In the genomic region with DNA sequence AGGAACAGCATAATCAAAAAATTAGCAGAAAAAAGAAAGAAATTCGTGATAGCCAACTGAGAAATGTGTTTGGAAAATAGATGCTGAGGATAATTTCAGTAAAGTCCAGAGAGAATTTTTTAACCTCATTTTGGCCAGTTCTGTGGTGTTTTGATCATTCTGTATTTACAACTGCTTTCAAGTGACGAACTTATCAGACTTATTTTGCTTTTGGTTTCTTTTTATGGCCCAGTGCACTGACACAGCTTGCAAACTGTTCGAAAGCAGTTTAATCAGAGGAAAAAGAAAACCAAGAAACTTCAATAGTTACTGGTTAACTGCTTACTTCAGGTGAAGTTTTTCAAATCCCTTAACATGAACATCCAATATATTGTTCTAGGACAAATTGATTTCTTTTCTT, we compare ENCODE assay signal across 8 cellular contexts. TPM values are rescaled to one million over a fixed set of nuclear protein-coding genes. Genes with fewer than 3 reads are reported as not detected.
DNase-seq lines count a peak whose midpoint lies in the region; ATAC-seq and TF ChIP-seq lines count a peak whose summit lies in the region.

No MANE protein-coding gene starts in this region.

- no peaks in the 10 kb centered on the region for H3K9me3 Mint-ChIP-seq in activated CD4-positive, alpha-beta memory T cell treated with anti-CD3 and anti-CD28 coated beads, Interleukin-2, amount 10 ng/mL, durations not matched to agents 7 days and 5 days

- intact Hi-C loops in right lobe of liver (cut with DNase I) (no loop called here), head of caudate nucleus (cut with DNase I) (no loop called here)

- H3K27me3 ChIP-seq in AG04450 (ENCODE audit: control insufficient read depth, insufficient read depth, low read length): no peaks in the 10 kb centered on the region
- H3K27me3 ChIP-seq in right lobe of liver: no peaks in the 10 kb centered on the region

- TF ChIP-seq POLR2A in right lobe of liver (IDR thresholded peaks at IDR 0.05): no peak

- CTCF ChIA-PET in AG04450 (lab: Charles Lee): interaction anchor here (0.7 to 1.6 kb wide), 3 partner anchors 49 to 227 kb away, joined by 3 to 6 read pairs (median 3); no protein-coding TSS in a partner anchor
- CTCF ChIA-PET in activated CD4-positive, alpha-beta memory T cell treated with anti-CD3 and anti-CD28 coated beads, Interleukin-2, amount 10 ng/mL, durations not matched to agents 7 days and 5 days (lab: Charles Lee): interaction anchor here (1.2 to 1.3 kb wide), 2 partner anchors 29 to 51 kb away, joined by 4 to 5 read pairs; a partner anchor contains a TSS

- peaks cover 58% of the 10 kb centered on the region for H3K4me1 Mint-ChIP-seq in activated CD4-positive, alpha-beta memory T cell treated with anti-CD3 and anti-CD28 coated beads, Interleukin-2, amount 10 ng/mL, durations not matched to agents 7 days and 5 days

- DNase-seq in AG04450 (ENCODE audit: low read depth, low spot score): no peak
- DNase-seq in activated CD4-positive, alpha-beta memory T cell treated with anti-CD3 and anti-CD28 coated beads, Interleukin-2, amount 10 ng/mL, durations not matched to agents 7 days and 5 days: no peak
- no peak for DNase-seq in right lobe of liver
- DNase-seq in head of caudate nucleus: no peak

- H3K4me3 ChIP-seq in AG04450 (ENCODE audit: low read depth, low read length): peak overlapping the region; percentile 86
- peak overlapping the region; percentile 91 to 98 (median 97) for H3K4me3 ChIP-seq in right lobe of liver

- TF ChIP-seq CTCF in AG04450 (IDR thresholded peaks at IDR 0.05; ENCODE audit: low read depth, low read length): no peak
- no peak for TF ChIP-seq CTCF in right lobe of liver (IDR thresholded peaks at IDR 0.05)

- H3K36me3 ChIP-seq in right lobe of liver: peaks cover 0 to 15% (median 0%) of the 10 kb centered on the region in 4 donors

- H3K27ac ChIP-seq in AG04450 (ENCODE audit: low read depth, low read length) (no peak overlapping the region), right lobe of liver (peak overlapping the region; percentile 92 to 94 (median 93))

- peak overlapping the region; percentile 90 for H3K4me3 Mint-ChIP-seq in activated CD4-positive, alpha-beta memory T cell treated with anti-CD3 and anti-CD28 coated beads, Interleukin-2, amount 10 ng/mL, durations not matched to agents 7 days and 5 days

- H3K36me3 Mint-ChIP-seq in activated CD4-positive, alpha-beta memory T cell treated with anti-CD3 and anti-CD28 coated beads, Interleukin-2, amount 10 ng/mL, durations not matched to agents 7 days and 5 days (ENCODE audit: low read depth): peaks cover 45% of the 10 kb centered on the region

- H3K27ac Mint-ChIP-seq in activated CD4-positive, alpha-beta memory T cell treated with anti-CD3 and anti-CD28 coated beads, Interleukin-2, amount 10 ng/mL, durations not matched to agents 7 days and 5 days: peak overlapping the region; percentile 94

- WGBS in right lobe of liver (ENCODE audit: insufficient coverage, low coverage, low lambda C conversion rate, missing lambda C conversion rate): 2% methylated on average over 3 of the region's 3 CpGs

- H3K9me3 ChIP-seq in AG04450 (ENCODE audit: control insufficient read depth, insufficient read depth, low read length) (no peaks in the 10 kb centered on the region; the same call in 1 of the 2 replicates), right lobe of liver (no peaks in the 10 kb centered on the region)

- POLR2A ChIA-PET in AG04450 (lab: Yijun Ruan, JAX): interaction anchor here (0.8 kb wide), 1 partner anchor 64 kb away, joined by 3 read pairs; no protein-coding TSS in a partner anchor
- POLR2A ChIA-PET in activated CD4-positive, alpha-beta memory T cell treated with anti-CD3 and anti-CD28 coated beads, Interleukin-2, amount 10 ng/mL, durations not matched to agents 7 days and 5 days (lab: Charles Lee): interaction anchor here (1.0 to 3.0 kb wide), 11 partner anchors 12 to 220 kb away, joined by 3 to 28 read pairs (median 6); a partner anchor contains a TSS

- ATAC-seq in GM21390 (IDR thresholded peaks at IDR 0.05; ENCODE audit: unreplicated experiment) (peak; percentile 31), right lobe of liver (peak in 1 of 4 donors; percentile 26), HG03280 (IDR thresholded peaks at IDR 0.05; ENCODE audit: unreplicated experiment) (no peak), GM21360 (IDR thresholded peaks at IDR 0.05; ENCODE audit: unreplicated experiment) (no peak), GM21529 (IDR thresholded peaks at IDR 0.05; ENCODE audit: unreplicated experiment) (no peak)

- no peaks in the 10 kb centered on the region for H3K27me3 Mint-ChIP-seq in activated CD4-positive, alpha-beta memory T cell treated with anti-CD3 and anti-CD28 coated beads, Interleukin-2, amount 10 ng/mL, durations not matched to agents 7 days and 5 days

- H3K4me1 ChIP-seq in right lobe of liver: peaks cover 0 to 32% (median 7%) of the 10 kb centered on the region in 4 donors

RNA-seq across cellular contexts. Expression of a gene that starts 1.9 kb away (rescaled TPM):
- polyA plus RNA-seq in AG04450 (2011; rRNA removed): 116 and 122 TPM in 2 replicates
- 148 and 208 TPM in 2 replicates for polyA minus RNA-seq in AG04450 (2011; rRNA and poly(A)+ RNA removed)
- 100 to 1,000 TPM; 144 to 150 TPM for total RNA-seq in activated CD4-positive, alpha-beta memory T cell treated with anti-CD3 and anti-CD28 coated beads, Interleukin-2, amount 10 ng/mL, durations not matched to agents 7 days and 5 days
- total RNA-seq in right lobe of liver: 100 to 1,000 TPM; 165 to 223 (median 188) TPM

RNA-seq across cellular contexts. Expression of a gene that starts 2.1 kb away (rescaled TPM):
- polyA plus RNA-seq in AG04450 (2011; rRNA removed): 6.3 and 6.6 TPM in 2 replicates
- polyA minus RNA-seq in AG04450 (2011; rRNA and poly(A)+ RNA removed): 6.9 and 7.6 TPM in 2 replicates
- 1 to 10 TPM; 5.6 to 6.5 TPM for total RNA-seq in activated CD4-positive, alpha-beta memory T cell treated with anti-CD3 and anti-CD28 coated beads, Interleukin-2, amount 10 ng/mL, durations not matched to agents 7 days and 5 days
- 1 to 10 TPM; 1.2 to 3.6 (median 2.2) TPM for total RNA-seq in right lobe of liver

RNA-seq across cellular contexts. Expression of a gene that starts 28.7 kb away (rescaled TPM):
- not detected in 2 replicates for polyA plus RNA-seq in AG04450 (2011; rRNA removed)
- polyA minus RNA-seq in AG04450 (2011; rRNA and poly(A)+ RNA removed): not detected in 2 replicates
- not detected for total RNA-seq in activated CD4-positive, alpha-beta memory T cell treated with anti-CD3 and anti-CD28 coated beads, Interleukin-2, amount 10 ng/mL, durations not matched to agents 7 days and 5 days
- total RNA-seq in right lobe of liver: not detected

RNA-seq across cellular contexts. Expression of a gene that starts 51.4 kb away (rescaled TPM):
- polyA plus RNA-seq in AG04450 (2011; rRNA removed): 181 and 191 TPM in 2 replicates
- polyA minus RNA-seq in AG04450 (2011; rRNA and poly(A)+ RNA removed): 96.9 and 101 TPM in 2 replicates
- 10 to 100 TPM; 85.3 to 90.4 TPM for total RNA-seq in activated CD4-positive, alpha-beta memory T cell treated with anti-CD3 and anti-CD28 coated beads, Interleukin-2, amount 10 ng/mL, durations not matched to agents 7 days and 5 days
- 10 to 100 TPM; 33.4 to 52.2 (median 41.3) TPM for total RNA-seq in right lobe of liver
